In the genomic region with DNA sequence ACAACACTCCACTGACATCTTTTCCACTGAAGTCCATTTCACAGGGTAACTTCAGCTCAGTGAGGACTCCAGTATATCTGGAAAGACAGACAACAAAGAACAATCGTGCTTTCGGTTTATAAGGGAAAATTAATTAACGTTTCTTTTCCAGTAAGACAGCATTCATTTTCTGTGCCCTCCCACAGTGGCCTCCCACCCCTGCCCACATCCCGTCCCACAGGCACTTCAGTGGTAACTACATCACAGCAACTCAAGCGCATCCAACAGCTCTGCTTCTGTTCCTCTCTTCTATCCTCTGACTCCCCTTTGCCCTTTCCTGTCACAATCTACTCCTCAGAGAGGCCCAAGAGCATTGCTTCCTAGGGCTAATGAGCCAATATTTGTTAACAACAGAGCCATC, we compare ENCODE assay signal across 14 cellular contexts. TPM values are rescaled to one million over a fixed set of nuclear protein-coding genes. Genes with fewer than 3 reads are reported as not detected.
DNase-seq lines count a peak whose midpoint lies in the region; ATAC-seq and TF ChIP-seq lines count a peak whose summit lies in the region.
"Had no signal": no experiment of that assay in that cellular context is flagged by ENCODE, and none has a peak within 500 bp of the region (broad histone marks: within the 10 kb centered on the region; RNA-seq: fewer than 3 reads in every experiment).

No MANE protein-coding gene starts in this region.

- peak; percentile 6 for DNase-seq in activated CD8-positive, alpha-beta T cell treated with anti-CD3 and anti-CD28 coated beads for 36 hours
- DNase-seq in activated CD8-positive, alpha-beta T cell treated with anti-CD3 and anti-CD28 coated beads, Interleukin-2, amount 10 ng/mL, durations not matched to agents 7 days and 5 days: no peak
- peak in 1 of 2 donors; percentile 31 for DNase-seq in memory B cell (ENCODE audit: low spot score in 2 of 2)
- DNase-seq in T-helper 9 cell: no peak
- DNase-seq in SK-N-DZ (ENCODE audit: low spot score): no peak
- no peak for DNase-seq in NCI-H748 (lab: John Stamatoyannopoulos, UW; ENCODE audit: unreplicated experiment)
- DNase-seq: activated effector memory CD4-positive, alpha-beta T cell treated with anti-CD3 and anti-CD28 coated beads, Interleukin-2, amount 50 U/mL, for 16 hours; NCI-H345; stimulated activated CD4-positive, alpha-beta T cell treated with anti-CD3 and anti-CD28 coated beads, Interleukin-2, amount 100 ng/mL, for 48 hours; trophoblast cell had no signal

- H3K4me3 Mint-ChIP-seq in activated CD8-positive, alpha-beta T cell treated with anti-CD3 and anti-CD28 coated beads for 36 hours: no peak overlapping the region
- H3K4me3 Mint-ChIP-seq in activated CD8-positive, alpha-beta T cell treated with anti-CD3 and anti-CD28 coated beads, Interleukin-2, amount 10 ng/mL, durations not matched to agents 7 days and 5 days: no peak overlapping the region
- peak overlapping the region; percentile 74 for H3K4me3 Mint-ChIP-seq in memory B cell
- H3K4me3 Mint-ChIP-seq: naive thymus-derived CD8-positive, alpha-beta T cell; T-helper 1 cell treated with Interleukin-12 subunit alpha and Interleukin-12 subunit beta and Interleukin-4 antibody, amounts not matched to agents 30 μg/mL and 1 μg/mL, for 36 hours had no signal

- no peaks in the 10 kb centered on the region for H3K4me1 Mint-ChIP-seq in activated CD8-positive, alpha-beta T cell treated with anti-CD3 and anti-CD28 coated beads for 36 hours (ENCODE audit: low read depth)
- H3K4me1 Mint-ChIP-seq in activated CD8-positive, alpha-beta T cell treated with anti-CD3 and anti-CD28 coated beads, Interleukin-2, amount 10 ng/mL, durations not matched to agents 7 days and 5 days (ENCODE audit: low read depth): peaks cover 2% of the 10 kb centered on the region
- H3K4me1 Mint-ChIP-seq in memory B cell: peaks cover 13% of the 10 kb centered on the region

- TF ChIP-seq CTCF in activated CD8-positive, alpha-beta T cell treated with anti-CD3 and anti-CD28 coated beads for 36 hours (IDR thresholded peaks at IDR 0.05): no peak

- no peaks in the 10 kb centered on the region for H3K9me3 Mint-ChIP-seq in activated CD8-positive, alpha-beta T cell treated with anti-CD3 and anti-CD28 coated beads for 36 hours
- no peaks in the 10 kb centered on the region for H3K9me3 Mint-ChIP-seq in activated CD8-positive, alpha-beta T cell treated with anti-CD3 and anti-CD28 coated beads, Interleukin-2, amount 10 ng/mL, durations not matched to agents 7 days and 5 days (ENCODE audit: insufficient read depth)
- no peaks in the 10 kb centered on the region for H3K9me3 Mint-ChIP-seq in memory B cell
- H3K9me3 Mint-ChIP-seq: naive thymus-derived CD8-positive, alpha-beta T cell; T-helper 1 cell treated with Interleukin-12 subunit alpha and Interleukin-12 subunit beta and Interleukin-4 antibody, amounts not matched to agents 30 μg/mL and 1 μg/mL, for 36 hours had no signal

- ATAC-seq in activated CD8-positive, alpha-beta T cell treated with anti-CD3 and anti-CD28 coated beads for 36 hours: no peak
- ATAC-seq in activated CD8-positive, alpha-beta T cell treated with anti-CD3 and anti-CD28 coated beads, Interleukin-2, amount 10 ng/mL, durations not matched to agents 7 days and 5 days: no peak
- ATAC-seq in GM21447 (IDR thresholded peaks at IDR 0.05; ENCODE audit: unreplicated experiment) (peak; percentile 89), HG03159 (IDR thresholded peaks at IDR 0.05; ENCODE audit: unreplicated experiment) (peak; percentile 78), memory B cell (ENCODE audit: low read depth) (peak; percentile 100)
- ATAC-seq: naive thymus-derived CD8-positive, alpha-beta T cell had no signal

- intact Hi-C loops in activated CD8-positive, alpha-beta T cell treated with anti-CD3 and anti-CD28 coated beads for 36 hours (cut with micrococcal nuclease): no loop called here

- peak overlapping the region; percentile 9 for H3K27ac Mint-ChIP-seq in activated CD8-positive, alpha-beta T cell treated with anti-CD3 and anti-CD28 coated beads for 36 hours
- no peak overlapping the region for H3K27ac Mint-ChIP-seq in activated CD8-positive, alpha-beta T cell treated with anti-CD3 and anti-CD28 coated beads, Interleukin-2, amount 10 ng/mL, durations not matched to agents 7 days and 5 days
- no peak overlapping the region for H3K27ac Mint-ChIP-seq in memory B cell
- H3K27ac Mint-ChIP-seq: naive thymus-derived CD8-positive, alpha-beta T cell had no signal

- CTCF ChIA-PET in activated CD8-positive, alpha-beta T cell treated with anti-CD3 and anti-CD28 coated beads for 36 hours (lab: Charles Lee): no interaction called here
- CTCF ChIA-PET in activated CD8-positive, alpha-beta T cell treated with anti-CD3 and anti-CD28 coated beads, Interleukin-2, amount 10 ng/mL, durations not matched to agents 7 days and 5 days (lab: Charles Lee): no interaction called here

- POLR2A ChIA-PET in activated CD8-positive, alpha-beta T cell treated with anti-CD3 and anti-CD28 coated beads for 36 hours (lab: Charles Lee): no interaction called here
- POLR2A ChIA-PET in activated CD8-positive, alpha-beta T cell treated with anti-CD3 and anti-CD28 coated beads, Interleukin-2, amount 10 ng/mL, durations not matched to agents 7 days and 5 days (lab: Charles Lee): no interaction called here

- H3K27me3 Mint-ChIP-seq in activated CD8-positive, alpha-beta T cell treated with anti-CD3 and anti-CD28 coated beads for 36 hours: no peaks in the 10 kb centered on the region
- no peaks in the 10 kb centered on the region for H3K27me3 Mint-ChIP-seq in activated CD8-positive, alpha-beta T cell treated with anti-CD3 and anti-CD28 coated beads, Interleukin-2, amount 10 ng/mL, durations not matched to agents 7 days and 5 days (ENCODE audit: low read depth)
- no peaks in the 10 kb centered on the region for H3K27me3 Mint-ChIP-seq in memory B cell

- no peaks in the 10 kb centered on the region for H3K36me3 Mint-ChIP-seq in activated CD8-positive, alpha-beta T cell treated with anti-CD3 and anti-CD28 coated beads for 36 hours (ENCODE audit: low read depth)
- no peaks in the 10 kb centered on the region for H3K36me3 Mint-ChIP-seq in activated CD8-positive, alpha-beta T cell treated with anti-CD3 and anti-CD28 coated beads, Interleukin-2, amount 10 ng/mL, durations not matched to agents 7 days and 5 days (ENCODE audit: low read depth)
- H3K36me3 Mint-ChIP-seq in memory B cell: no peaks in the 10 kb centered on the region
- H3K36me3 Mint-ChIP-seq: naive thymus-derived CD8-positive, alpha-beta T cell had no signal

RNA-seq across cellular contexts. Expression of a gene that starts 40.3 kb away (rescaled TPM):
- total RNA-seq in activated CD8-positive, alpha-beta T cell treated with anti-CD3 and anti-CD28 coated beads for 36 hours: 1 to 10 TPM in 1 of 2 experiments, under 1 TPM in 1; 0.63 to 1.3 TPM
- under 1 TPM; 0.34 to 0.58 TPM for total RNA-seq in activated CD8-positive, alpha-beta T cell treated with anti-CD3 and anti-CD28 coated beads, Interleukin-2, amount 10 ng/mL, durations not matched to agents 7 days and 5 days
- polyA plus RNA-seq in SK-N-DZ (2014; cell fraction: cytosol; rRNA removed): 16.2 and 20.9 TPM in 2 replicates
- polyA plus RNA-seq in SK-N-DZ (2014; cell fraction: nucleus; rRNA removed): 24.1 and 28.5 TPM in 2 replicates
- total RNA-seq: naive thymus-derived CD8-positive, alpha-beta T cell had no signal

Comparison
In these comparisons a context has a peak if more than half of its experiments do, and no peak if none do; other contexts are left out.
1. ATAC-seq: peak in GM21447 (single experiment), HG03159 (single experiment) and memory B cell (single experiment); none in activated CD8-positive, alpha-beta T cell treated with anti-CD3 and anti-CD28 coated beads for 36 hours (single experiment) and activated CD8-positive, alpha-beta T cell treated with anti-CD3 and anti-CD28 coated beads, Interleukin-2, amount 10 ng/mL, durations not matched to agents 7 days and 5 days (single experiment).